24 cellular contexts compared by ENCODE assay signal in the genomic region with DNA sequence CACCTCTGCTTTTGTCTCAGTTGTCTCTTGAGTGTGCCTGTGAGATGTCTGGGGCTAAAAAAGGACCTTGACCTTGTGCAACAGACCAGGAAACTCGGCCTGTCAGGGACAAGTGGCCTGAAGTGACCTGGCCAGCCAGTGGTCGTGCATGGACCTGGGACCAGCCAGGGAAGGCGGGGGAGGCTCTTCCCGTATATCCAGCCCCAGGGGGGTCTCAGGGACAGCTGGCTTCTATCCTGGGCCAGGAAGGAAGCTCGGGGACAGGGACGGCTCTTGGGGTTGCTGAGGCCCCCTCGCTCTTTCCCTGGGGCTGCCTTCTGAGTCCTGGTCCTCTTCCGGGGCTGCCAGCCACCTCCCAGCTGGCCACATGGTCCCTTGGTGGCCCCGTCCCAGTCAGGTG. TPM values are rescaled to one million over a fixed set of nuclear protein-coding genes. Genes with fewer than 3 reads are reported as not detected.
A peak's percentile ranks its signal among the peaks of the same experiment; 100 is the strongest.
DNase-seq lines count a peak whose midpoint lies in the region; ATAC-seq, FAIRE-seq and TF ChIP-seq lines count a peak whose summit lies in the region.
"Had no signal": no experiment of that assay in that cellular context is flagged by ENCODE, and none has a peak within 500 bp of the region (broad histone marks: within the 10 kb centered on the region; RNA-seq: fewer than 3 reads in every experiment).

No MANE protein-coding gene starts in this region.

- ATAC-seq in HepG2 (no peak), right lobe of liver (no peak)
- ATAC-seq: CD8-positive, alpha-beta T cell had no signal

- POLR2A ChIA-PET in HepG2 (lab: Yijun Ruan, JAX), result interaction anchor here (1.3 kb wide), 1 partner anchor 195 kb away, joined by 3 read pairs; no protein-coding TSS in a partner anchor

- in situ Hi-C loops in HepG2 (cut with HindIII; ENCODE audit: extremely low pct_ligation_motif_present, low pct_unique_long_range_greater_than_20kb), result loop anchor here (25.0 kb wide), 1 partner anchor 206 kb away; a partner anchor contains a TSS

- DNase-seq in HepG2 (ENCODE audit: low spot score) (no peak), right lobe of liver (no peak), left kidney (ENCODE audit: low read depth, low spot score) (peak; percentile 63), HTR-8/SVneo (ENCODE audit: insufficient read length, low spot score) (no peak), CD14-positive monocyte (ENCODE audit: low spot score) (no peak)
- no peak for DNase-seq in activated CD8-positive, alpha-beta memory T cell treated with anti-CD3 and anti-CD28 coated beads for 24 hours
- DNase-seq: 8988T; ACHN; BE2C; C1 segment of cervical spinal cord; Caco-2; Calu3; CD4-positive, alpha-beta T cell; CD8-positive, alpha-beta T cell; DMS79 treated with DMSO at 0.1 percent for 48 hours; GF-D8 had no signal

- H3K36me3 ChIP-seq in HepG2 (replicated peaks in 1 of 2; ENCODE audit: control insufficient read depth in 1 of 2, insufficient read depth in 2 of 2, low read length in 2 of 2) (no peaks in the 10 kb centered on the region), right lobe of liver (no peaks in the 10 kb centered on the region)
- H3K36me3 ChIP-seq in BLaER1 treated with 17β-estradiol and CSF1 and Interleukin-3, amounts not matched to agents 10 nM and 100 nM, result no peaks in the 10 kb centered on the region
- H3K36me3 ChIP-seq: BE2C had no signal

- no peak overlapping the region for H3K4me3 Mint-ChIP-seq in CD14-positive monocyte
- H3K4me3 Mint-ChIP-seq: CD4-positive, alpha-beta T cell; CD8-positive, alpha-beta T cell had no signal

- H3K9ac ChIP-seq in HepG2 (ENCODE audit: insufficient read depth, low read depth, low read length), result no peak overlapping the region
- H3K9ac ChIP-seq in BLaER1 treated with 17β-estradiol and CSF1 and Interleukin-3, amounts not matched to agents 10 nM and 100 nM, result peak overlapping the region in 5 of 11 experiments; percentile 24 to 44 (median 34); a peak in 8 of 22 replicates

- peaks cover 52% of the 10 kb centered on the region for H3K4me1 ChIP-seq in HepG2 (ENCODE audit: insufficient read depth, low read length)
- peaks cover 0 to 21% (median 10%) of the 10 kb centered on the region in 4 donors for H3K4me1 ChIP-seq in right lobe of liver
- peaks cover 40 to 98% (median 96%) of the 10 kb centered on the region in 10 experiments for H3K4me1 ChIP-seq in BLaER1 treated with 17β-estradiol and CSF1 and Interleukin-3, amounts not matched to agents 10 nM and 100 nM

- FAIRE-seq in HepG2 (lab: Jason Lieb, UNC) (no peak), HTR-8/SVneo (lab: Jason Lieb, UNC) (no peak)
- FAIRE-seq: A204.1, D721Med, G401.6, GM12891, GM19239 had no signal

- no peak overlapping the region for H3K27ac Mint-ChIP-seq in CD14-positive monocyte
- H3K27ac Mint-ChIP-seq: CD4-positive, alpha-beta T cell; CD8-positive, alpha-beta T cell had no signal

- peaks cover 5% of the 10 kb centered on the region for H3K4me1 Mint-ChIP-seq in CD14-positive monocyte

- no peak for TF ChIP-seq CTCF in HepG2 (CRISPR knock-in tag; IDR thresholded peaks at IDR 0.05)
- no peak for TF ChIP-seq CTCF in right lobe of liver (IDR thresholded peaks at IDR 0.05)
- TF ChIP-seq CTCF in CD14-positive monocyte (IDR thresholded peaks at IDR 0.05), result no peak

- TF ChIP-seq RAD21 in HepG2 (CRISPR knock-in tag; IDR thresholded peaks at IDR 0.05), result no peak

- H3K9me3 ChIP-seq in HepG2 (ENCODE audit: low read length) (no peaks in the 10 kb centered on the region), right lobe of liver (no peaks in the 10 kb centered on the region)
- H3K9me3 ChIP-seq in BLaER1 treated with 17β-estradiol and CSF1 and Interleukin-3, amounts not matched to agents 10 nM and 100 nM (replicated peaks in 1 of 11), result no peaks in the 10 kb centered on the region
- H3K9me3 ChIP-seq: BE2C, Caco-2 had no signal

- H3K27me3 Mint-ChIP-seq in CD14-positive monocyte (ENCODE audit: low read depth in 3 of 3), result peaks cover 33 to 53% (median 41%) of the 10 kb centered on the region in 3 donors

- H3K36me3 Mint-ChIP-seq in CD14-positive monocyte, result no peaks in the 10 kb centered on the region
- H3K36me3 Mint-ChIP-seq: CD8-positive, alpha-beta T cell had no signal

- no peak overlapping the region for H3K4me2 ChIP-seq in HepG2 (ENCODE audit: low read depth, low read length)
- H3K4me2 ChIP-seq in BLaER1 treated with 17β-estradiol and CSF1 and Interleukin-3, amounts not matched to agents 10 nM and 100 nM, result peak overlapping the region; percentile 31 to 99 (median 79); a peak in 20 of 22 replicates

- H3K9me3 Mint-ChIP-seq in CD14-positive monocyte, result peaks cover 0 to 2% (median 0%) of the 10 kb centered on the region in 7 donors
- H3K9me3 Mint-ChIP-seq: CD4-positive, alpha-beta T cell; CD8-positive, alpha-beta T cell had no signal

- TF ChIP-seq POLR2A in HepG2 (IDR thresholded peaks at IDR 0.05; ENCODE audit: insufficient read depth in 1 of 2, low read depth in 2 of 2, low read length in 2 of 2) (no peak), right lobe of liver (IDR thresholded peaks at IDR 0.05) (no peak)

- H4K20me1 ChIP-seq in HepG2 (ENCODE audit: insufficient read depth, low read length), result 0 out of 2 replicates have a peak, but pooled peaks cover 2% of the 10 kb centered on the region
- peaks cover 0 to 68% (median 0%) of the 10 kb centered on the region in 11 experiments; a peak in 9 of 22 replicates for H4K20me1 ChIP-seq in BLaER1 treated with 17β-estradiol and CSF1 and Interleukin-3, amounts not matched to agents 10 nM and 100 nM

- no peak for TF ChIP-seq EP300 in HepG2 (IDR thresholded peaks at IDR 0.05; ENCODE audit: low read depth in 2 of 2, low read length in 2 of 2)
- TF ChIP-seq EP300 in HepG2 (CRISPR knock-in tag; IDR thresholded peaks at IDR 0.05; ENCODE audit: borderline replicate concordance), result no peak

- CTCF ChIA-PET in HepG2 (lab: Yijun Ruan, JAX; ENCODE audit: low intra/inter-chr PET ratio, low total read pairs), result no interaction called here

- H3K27me3 ChIP-seq in HepG2 (ENCODE audit: control insufficient read depth in 1 of 2, insufficient read depth in 2 of 2, low read length in 2 of 2) (peaks cover 23 to 60% of the 10 kb centered on the region in 2 experiments; a peak in 4 of 5 replicates), right lobe of liver (no peaks in the 10 kb centered on the region)
- H3K27me3 ChIP-seq in BLaER1 treated with 17β-estradiol and CSF1 and Interleukin-3, amounts not matched to agents 10 nM and 100 nM, result peaks cover 0 to 60% (median 0%) of the 10 kb centered on the region in 11 experiments; a peak in 10 of 22 replicates
- H3K27me3 ChIP-seq: BE2C had no signal

- H3K27ac ChIP-seq in HepG2 (ENCODE audit: extremely low read length, insufficient read depth, low read length), result no peak overlapping the region
- no peak overlapping the region for H3K27ac ChIP-seq in right lobe of liver
- H3K27ac ChIP-seq in BLaER1 treated with 17β-estradiol and CSF1 and Interleukin-3, amounts not matched to agents 10 nM and 100 nM, result peak overlapping the region in 2 of 11 experiments; percentile 18 to 45; a peak in 1 of 22 replicates

- WGBS in HepG2 (ENCODE audit: low lambda C conversion rate), result 17% methylated on average over 8 of the region's 9 CpGs
- 35% methylated on average over 2 of the region's 9 CpGs for WGBS in right lobe of liver (ENCODE audit: insufficient coverage, low coverage, low lambda C conversion rate, missing lambda C conversion rate)

- no peak overlapping the region for H2AFZ ChIP-seq in HepG2 (ENCODE audit: low read length)

- no TSS peak for BruUV-seq in HepG2 (replicated peaks; lab: Mats Ljungman, UMichigan)

- intact Hi-C loops in HepG2 (cut with micrococcal nuclease; ENCODE audit: unreplicated experiment), result no loop called here
- intact Hi-C loops in right lobe of liver (cut with DNase I), result no loop called here
- intact Hi-C loops in CD14-positive monocyte (cut with micrococcal nuclease), result no loop called here

- H3K79me2 ChIP-seq in HepG2 (ENCODE audit: insufficient read depth, low read length), result no peaks in the 10 kb centered on the region

- H3K4me3 ChIP-seq in HepG2 (replicated peaks in 1 of 3; ENCODE audit: insufficient read depth in 1 of 3, low read depth in 2 of 3, low read length in 3 of 3) (no peak overlapping the region), right lobe of liver (no peak overlapping the region)
- H3K4me3 ChIP-seq in BLaER1 treated with 17β-estradiol and CSF1 and Interleukin-3, amounts not matched to agents 10 nM and 100 nM, result no peak overlapping the region

RNA-seq across cellular contexts. Expression of a gene that starts 3.2 kb away (rescaled TPM):
- 1.0 and 3.8 TPM in 2 replicates for total RNA-seq in HepG2 (2016; rRNA removed; fragmentation: Illumina TruSeq; extraction: Trizol)
- 0.35 and 0.61 TPM in 2 replicates for total RNA-seq in HepG2 (2016; cell fraction: cytosol; rRNA removed; fragmentation: Illumina TruSeq; extraction: Trizol; ENCODE audit: low read depth)
- total RNA-seq in HepG2 (2016; cell fraction: insoluble cytoplasmic fraction; rRNA removed; fragmentation: Illumina TruSeq; extraction: Trizol), result 0.86 and 3.7 TPM in 2 replicates
- 0.99 and 1.1 TPM in 2 replicates for total RNA-seq in HepG2 (2016; cell fraction: membrane; rRNA removed; fragmentation: Illumina TruSeq; extraction: Trizol)
- 3.9 and 4.8 TPM in 2 replicates for total RNA-seq in HepG2 (2016; cell fraction: nucleus; rRNA removed; fragmentation: Illumina TruSeq; extraction: Trizol)
- 1.8 and 1.9 TPM in 2 replicates for polyA plus RNA-seq in HepG2 (2011; rRNA removed)
- 1.2 and 1.7 TPM in 2 replicates for polyA plus RNA-seq in HepG2 (2011; cell fraction: cytosol; rRNA removed)
- 4.8 and 6.6 TPM in 2 replicates for polyA plus RNA-seq in HepG2 (2011; cell fraction: nucleus; rRNA removed)
- polyA plus RNA-seq in HepG2 (2012), result 0.43 and 1.1 TPM in 2 replicates
- polyA plus RNA-seq in HepG2 (2016; cell fraction: cytosol; fragmentation: Illumina TruSeq; extraction: Trizol; ENCODE audit: low read depth), result 0.33 and 0.43 TPM in 2 replicates
- 0.77 and 1.1 TPM in 2 replicates for polyA plus RNA-seq in HepG2 (2016; cell fraction: insoluble cytoplasmic fraction; fragmentation: Illumina TruSeq; extraction: Trizol; ENCODE audit: low read depth)
- polyA plus RNA-seq in HepG2 (2016; cell fraction: membrane; fragmentation: Illumina TruSeq; extraction: Trizol; ENCODE audit: low read depth), result 0.61 and 0.78 TPM in 2 replicates
- polyA plus RNA-seq in HepG2 (2016; cell fraction: nucleus; fragmentation: Illumina TruSeq; extraction: Trizol; ENCODE audit: insufficient read depth, low read depth), result 6.6 and 7.1 TPM in 2 replicates
- polyA minus RNA-seq in HepG2 (2011; rRNA and poly(A)+ RNA removed; ENCODE audit: low replicate concordance), result 4.1 TPM in 1 of 2 replicates, not detected in the other
- 0.70 and 1.3 TPM in 2 replicates for polyA minus RNA-seq in HepG2 (2011; cell fraction: cytosol; rRNA and poly(A)+ RNA removed)
- polyA minus RNA-seq in HepG2 (2011; cell fraction: nucleus; rRNA and poly(A)+ RNA removed), result 0.87 and 1.2 TPM in 2 replicates
- 10 to 100 TPM in 3 of 6 experiments, 1 to 10 TPM in 3; 9.2 to 24.8 (median 12.7) TPM for total RNA-seq in right lobe of liver
- not detected for polyA plus RNA-seq in CD14-positive monocyte
- polyA plus RNA-seq: AG04450 had no signal

RNA-seq across cellular contexts. Expression of a gene that starts 6.5 kb away (rescaled TPM):
- total RNA-seq in HepG2 (2016; rRNA removed; fragmentation: Illumina TruSeq; extraction: Trizol) (not detected in 2 replicates), right lobe of liver (not detected)
- total RNA-seq in HepG2 (2016; cell fraction: cytosol; rRNA removed; fragmentation: Illumina TruSeq; extraction: Trizol; ENCODE audit: low read depth), result not detected in 2 replicates
- total RNA-seq in HepG2 (2016; cell fraction: insoluble cytoplasmic fraction; rRNA removed; fragmentation: Illumina TruSeq; extraction: Trizol), result not detected in 2 replicates
- not detected in 2 replicates for total RNA-seq in HepG2 (2016; cell fraction: membrane; rRNA removed; fragmentation: Illumina TruSeq; extraction: Trizol)
- not detected in 2 replicates for total RNA-seq in HepG2 (2016; cell fraction: nucleus; rRNA removed; fragmentation: Illumina TruSeq; extraction: Trizol)
- polyA plus RNA-seq in HepG2 (2011; rRNA removed) (not detected in 2 replicates), CD14-positive monocyte (not detected)
- not detected in 2 replicates for polyA plus RNA-seq in HepG2 (2011; cell fraction: cytosol; rRNA removed)
- not detected in 2 replicates for polyA plus RNA-seq in HepG2 (2011; cell fraction: nucleus; rRNA removed)
- polyA plus RNA-seq in HepG2 (2012), result not detected in 2 replicates
- polyA plus RNA-seq in HepG2 (2016; cell fraction: cytosol; fragmentation: Illumina TruSeq; extraction: Trizol; ENCODE audit: low read depth), result not detected in 2 replicates
- not detected in 2 replicates for polyA plus RNA-seq in HepG2 (2016; cell fraction: insoluble cytoplasmic fraction; fragmentation: Illumina TruSeq; extraction: Trizol; ENCODE audit: low read depth)
- not detected in 2 replicates for polyA plus RNA-seq in HepG2 (2016; cell fraction: membrane; fragmentation: Illumina TruSeq; extraction: Trizol; ENCODE audit: low read depth)
- not detected in 2 replicates for polyA plus RNA-seq in HepG2 (2016; cell fraction: nucleus; fragmentation: Illumina TruSeq; extraction: Trizol; ENCODE audit: insufficient read depth, low read depth)
- polyA minus RNA-seq in HepG2 (2011; rRNA and poly(A)+ RNA removed; ENCODE audit: low replicate concordance), result not detected in 2 replicates
- not detected in 2 replicates for polyA minus RNA-seq in HepG2 (2011; cell fraction: cytosol; rRNA and poly(A)+ RNA removed)
- not detected in 2 replicates for polyA minus RNA-seq in HepG2 (2011; cell fraction: nucleus; rRNA and poly(A)+ RNA removed)
- total RNA-seq: A673; Caco-2; Calu3; CD4-positive, alpha-beta T cell; CD8-positive, alpha-beta T cell had no signal
- polyA plus RNA-seq: AG04450 had no signal

RNA-seq across cellular contexts. Expression of a gene that starts 52.4 kb away (rescaled TPM):
- 6.3 and 15.0 TPM in 2 replicates for total RNA-seq in HepG2 (2016; rRNA removed; fragmentation: Illumina TruSeq; extraction: Trizol)
- total RNA-seq in HepG2 (2016; cell fraction: cytosol; rRNA removed; fragmentation: Illumina TruSeq; extraction: Trizol; ENCODE audit: low read depth), result 1.8 and 2.0 TPM in 2 replicates
- total RNA-seq in HepG2 (2016; cell fraction: insoluble cytoplasmic fraction; rRNA removed; fragmentation: Illumina TruSeq; extraction: Trizol), result 5.3 and 14.9 TPM in 2 replicates
- total RNA-seq in HepG2 (2016; cell fraction: membrane; rRNA removed; fragmentation: Illumina TruSeq; extraction: Trizol), result 4.5 and 4.6 TPM in 2 replicates
- 16.5 and 16.8 TPM in 2 replicates for total RNA-seq in HepG2 (2016; cell fraction: nucleus; rRNA removed; fragmentation: Illumina TruSeq; extraction: Trizol)
- polyA plus RNA-seq in HepG2 (2011; rRNA removed), result 4.1 and 9.1 TPM in 2 replicates
- polyA plus RNA-seq in HepG2 (2011; cell fraction: cytosol; rRNA removed), result 5.0 and 5.7 TPM in 2 replicates
- polyA plus RNA-seq in HepG2 (2011; cell fraction: nucleus; rRNA removed), result 7.2 and 12.6 TPM in 2 replicates
- polyA plus RNA-seq in HepG2 (2012), result 2.1 and 4.5 TPM in 2 replicates
- 1.7 and 2.0 TPM in 2 replicates for polyA plus RNA-seq in HepG2 (2016; cell fraction: cytosol; fragmentation: Illumina TruSeq; extraction: Trizol; ENCODE audit: low read depth)
- 4.0 and 5.0 TPM in 2 replicates for polyA plus RNA-seq in HepG2 (2016; cell fraction: insoluble cytoplasmic fraction; fragmentation: Illumina TruSeq; extraction: Trizol; ENCODE audit: low read depth)
- 2.7 and 3.1 TPM in 2 replicates for polyA plus RNA-seq in HepG2 (2016; cell fraction: membrane; fragmentation: Illumina TruSeq; extraction: Trizol; ENCODE audit: low read depth)
- 22.0 and 22.4 TPM in 2 replicates for polyA plus RNA-seq in HepG2 (2016; cell fraction: nucleus; fragmentation: Illumina TruSeq; extraction: Trizol; ENCODE audit: insufficient read depth, low read depth)
- 16.3 and 18.5 TPM in 2 replicates for polyA minus RNA-seq in HepG2 (2011; rRNA and poly(A)+ RNA removed; ENCODE audit: low replicate concordance)
- 6.5 and 7.4 TPM in 2 replicates for polyA minus RNA-seq in HepG2 (2011; cell fraction: cytosol; rRNA and poly(A)+ RNA removed)
- 9.1 and 12.8 TPM in 2 replicates for polyA minus RNA-seq in HepG2 (2011; cell fraction: nucleus; rRNA and poly(A)+ RNA removed)
- total RNA-seq in right lobe of liver, result 1 to 10 TPM in 5 of 6 experiments, under 1 TPM in 1; 0.88 to 6.8 (median 2.8) TPM
- polyA plus RNA-seq in CD14-positive monocyte, result 10 to 100 TPM; 43.2 to 60.4 TPM
